In genomic region chr5:154215531-154215930, GRCh38 we compare ENCODE assay signal across 22 cellular contexts. TPM values are rescaled to one million over a fixed set of nuclear protein-coding genes. Genes with fewer than 3 reads are reported as not detected.
A peak's percentile ranks its signal among the peaks of the same experiment; 100 is the strongest.
DNase-seq lines count a peak whose midpoint lies in the region; ATAC-seq and TF ChIP-seq lines count a peak whose summit lies in the region.
"Had no signal": no experiment of that assay in that cellular context is flagged by ENCODE, and none has a peak within 500 bp of the region (broad histone marks: within the 10 kb centered on the region; RNA-seq: fewer than 3 reads in every experiment).

No MANE protein-coding gene starts in this region.

- peaks cover under 1 to 45% (median 27%) of the 10 kb centered on the region in 4 donors for H3K4me1 ChIP-seq in stomach
- H3K4me1 ChIP-seq: BE2C had no signal

- TF ChIP-seq POLR2A in stomach (IDR thresholded peaks at IDR 0.05): no peak

- intact Hi-C loops in MCF 10A (cut with micrococcal nuclease) (no loop called here), stomach (cut with DNase I; ENCODE audit: low total_unique reads) (no loop called here)

- H3K27me3 Mint-ChIP-seq in MCF 10A (ENCODE audit: insufficient read depth, unreplicated experiment) (no peaks in the 10 kb centered on the region), mesothelial cell of epicardium (ENCODE audit: low read depth) (no peaks in the 10 kb centered on the region)
- H3K27me3 Mint-ChIP-seq: activated CD8-positive, alpha-beta T cell treated with anti-CD3 and anti-CD28 coated beads for 36 hours; central memory CD8-positive, alpha-beta T cell had no signal

- H3K36me3 ChIP-seq in stomach: peaks cover 0 to 19% (median 14%) of the 10 kb centered on the region in 4 donors
- H3K36me3 ChIP-seq: BE2C, esophagus squamous epithelium, right atrium auricular region had no signal

- peak overlapping the region in 2 of 5 donors; percentile 27 to 52 for H3K27ac ChIP-seq in stomach
- H3K27ac ChIP-seq: 22Rv1, left ventricle myocardium inferior, right atrium auricular region, tibial nerve had no signal

- CTCF ChIA-PET in MCF 10A (lab: Yijun Ruan, JAX): interaction anchor here (0.8 to 3.8 kb wide), 14 partner anchors 9 to 543 kb away, joined by 3 to 25 read pairs (median 4); partner anchors contain the start of gene GALNT10

- H3K4me1 Mint-ChIP-seq in MCF 10A (ENCODE audit: insufficient read depth, unreplicated experiment) (peaks cover 37% of the 10 kb centered on the region), mesothelial cell of epicardium (peaks cover 32% of the 10 kb centered on the region)

- H3K36me3 Mint-ChIP-seq in MCF 10A (ENCODE audit: insufficient read depth, unreplicated experiment) (peaks cover under 1% of the 10 kb centered on the region), mesothelial cell of epicardium (no peaks in the 10 kb centered on the region)

- POLR2A ChIA-PET in MCF 10A (lab: Yijun Ruan, JAX): interaction anchor here (0.9 to 2.7 kb wide), 15 partner anchors 15 to 223 kb away, joined by 3 to 31 read pairs (median 5); partner anchors contain the start of genes FAM114A2, GALNT10 and MFAP3

- 78 to 93% (median 86%) methylated on average over 1 of the region's 1 CpG for WGBS in stomach, 5 donors

- TF ChIP-seq EP300 in stomach (IDR thresholded peaks at IDR 0.05): no peak

- no peaks in the 10 kb centered on the region for H3K9me3 ChIP-seq in stomach
- H3K9me3 ChIP-seq: BE2C, esophagus squamous epithelium, left ventricle myocardium inferior, right atrium auricular region, tibial nerve had no signal

- no peaks in the 10 kb centered on the region for H3K27me3 ChIP-seq in stomach
- H3K27me3 ChIP-seq: BE2C, esophagus squamous epithelium, right atrium auricular region, tibial nerve had no signal

- TF ChIP-seq CTCF in MCF 10A (IDR thresholded peaks at IDR 0.05; ENCODE audit: unreplicated experiment) (no peak), mesothelial cell of epicardium (IDR thresholded peaks at IDR 0.05; ENCODE audit: unreplicated experiment) (no peak), stomach (IDR thresholded peaks at IDR 0.05) (no peak)

- no peak overlapping the region for H3K4me3 ChIP-seq in stomach
- H3K4me3 ChIP-seq: esophagus squamous epithelium, left ventricle myocardium inferior, right atrium auricular region, tibial nerve had no signal

- BruUV-seq in MCF 10A (replicated peaks; lab: Mats Ljungman, UMichigan): no TSS peak

- H3K4me3 Mint-ChIP-seq in MCF 10A (ENCODE audit: unreplicated experiment) (no peak overlapping the region), mesothelial cell of epicardium (no peak overlapping the region)
- H3K4me3 Mint-ChIP-seq: activated CD8-positive, alpha-beta T cell treated with anti-CD3 and anti-CD28 coated beads for 36 hours; central memory CD8-positive, alpha-beta T cell had no signal

- H3K9me3 Mint-ChIP-seq in MCF 10A (ENCODE audit: unreplicated experiment): no peaks in the 10 kb centered on the region
- H3K9me3 Mint-ChIP-seq in mesothelial cell of epicardium: no peaks in the 10 kb centered on the region
- H3K9me3 Mint-ChIP-seq: activated CD8-positive, alpha-beta T cell treated with anti-CD3 and anti-CD28 coated beads for 36 hours; central memory CD8-positive, alpha-beta T cell had no signal

- H3K27ac Mint-ChIP-seq in MCF 10A (ENCODE audit: low read depth, unreplicated experiment) (peak overlapping the region; percentile 85), mesothelial cell of epicardium (peak overlapping the region; percentile 68)

- no peak for ATAC-seq in GM18873 (IDR thresholded peaks at IDR 0.05; ENCODE audit: low FRiP score, unreplicated experiment)

- DNase-seq in DMS 273 (lab: John Stamatoyannopoulos, UW; ENCODE audit: unreplicated experiment) (peak; percentile 36), DMS 273 treated with DMSO at 0.1 percent for 48 hours (lab: John Stamatoyannopoulos, UW) (no peak), HPDE6-E6E7 (ENCODE audit: extremely low spot score) (peak; percentile 38), MCF 10A (ENCODE audit: unreplicated experiment) (peak; percentile 34), mesothelial cell of epicardium (ENCODE audit: low spot score in 2 of 2, unreplicated experiment in 2 of 2) (peak in 1 of 2 experiments; percentile 14), stomach (no peak), T-helper 2 cell (no peak)
- DNase-seq: activated CD8-positive, alpha-beta T cell treated with anti-CD3 and anti-CD28 coated beads for 36 hours; BE2C; Calu3; esophagus squamous epithelium; H7; left ventricle myocardium inferior; NCI-H1048; NCI-H2029; NCI-H446; SW 1271 had no signal

RNA-seq across cellular contexts. Expression of gene GALNT10, which starts 25.0 kb away (rescaled TPM):
- 46.8 and 57.4 TPM in 2 replicates for total RNA-seq in MCF 10A (2022)
- total RNA-seq in mesothelial cell of epicardium: 13.5 to 14.5 TPM (median 13.9 TPM) in 3 replicates
- total RNA-seq in stomach: 10 to 100 TPM; 24.9 to 76.4 (median 47.7) TPM
- 10 to 100 TPM in 1 of 3 donors, 1 to 10 TPM in 2; 5.3 to 12.2 (median 6.4) TPM for polyA plus RNA-seq in stomach

Comparison
In these comparisons a context has a peak if more than half of its experiments do, and no peak if none do; other contexts are left out.
1. DNase-seq: peak in DMS 273 (single experiment), HPDE6-E6E7 (single experiment) and MCF 10A (single experiment); none in DMS 273 treated with DMSO at 0.1 percent for 48 hours (single experiment), stomach (single experiment) and T-helper 2 cell (0 of 5).